ENCODE assay signal across 1 cellular context in genomic region chr13:40187324-40187795, GRCh38.
TF ChIP-seq lines count a peak whose summit lies in the region.

No MANE protein-coding gene starts in this region.

TF ChIP-seq in WTC11, 78 proteins besides CTCF, POLR2A, EP300 and RAD21 (continued from another document):
- TF ChIP-seq, protein P1, sequence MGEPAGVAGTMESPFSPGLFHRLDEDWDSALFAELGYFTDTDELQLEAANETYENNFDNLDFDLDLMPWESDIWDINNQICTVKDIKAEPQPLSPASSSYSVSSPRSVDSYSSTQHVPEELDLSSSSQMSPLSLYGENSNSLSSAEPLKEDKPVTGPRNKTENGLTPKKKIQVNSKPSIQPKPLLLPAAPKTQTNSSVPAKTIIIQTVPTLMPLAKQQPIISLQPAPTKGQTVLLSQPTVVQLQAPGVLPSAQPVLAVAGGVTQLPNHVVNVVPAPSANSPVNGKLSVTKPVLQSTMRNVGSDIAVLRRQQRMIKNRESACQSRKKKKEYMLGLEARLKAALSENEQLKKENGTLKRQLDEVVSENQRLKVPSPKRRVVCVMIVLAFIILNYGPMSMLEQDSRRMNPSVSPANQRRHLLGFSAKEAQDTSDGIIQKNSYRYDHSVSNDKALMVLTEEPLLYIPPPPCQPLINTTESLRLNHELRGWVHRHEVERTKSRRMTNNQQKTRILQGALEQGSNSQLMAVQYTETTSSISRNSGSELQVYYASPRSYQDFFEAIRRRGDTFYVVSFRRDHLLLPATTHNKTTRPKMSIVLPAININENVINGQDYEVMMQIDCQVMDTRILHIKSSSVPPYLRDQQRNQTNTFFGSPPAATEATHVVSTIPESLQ (CRISPR knock-in tag; IDR thresholded peaks at IDR 0.05): no peak
- TF ChIP-seq FOXJ3 (CRISPR knock-in tag; IDR thresholded peaks at IDR 0.05; ENCODE audit: borderline replicate concordance) (no peak), NFE2L1 (CRISPR knock-in tag; IDR thresholded peaks at IDR 0.05) (no peak)
- TF ChIP-seq, protein P2, sequence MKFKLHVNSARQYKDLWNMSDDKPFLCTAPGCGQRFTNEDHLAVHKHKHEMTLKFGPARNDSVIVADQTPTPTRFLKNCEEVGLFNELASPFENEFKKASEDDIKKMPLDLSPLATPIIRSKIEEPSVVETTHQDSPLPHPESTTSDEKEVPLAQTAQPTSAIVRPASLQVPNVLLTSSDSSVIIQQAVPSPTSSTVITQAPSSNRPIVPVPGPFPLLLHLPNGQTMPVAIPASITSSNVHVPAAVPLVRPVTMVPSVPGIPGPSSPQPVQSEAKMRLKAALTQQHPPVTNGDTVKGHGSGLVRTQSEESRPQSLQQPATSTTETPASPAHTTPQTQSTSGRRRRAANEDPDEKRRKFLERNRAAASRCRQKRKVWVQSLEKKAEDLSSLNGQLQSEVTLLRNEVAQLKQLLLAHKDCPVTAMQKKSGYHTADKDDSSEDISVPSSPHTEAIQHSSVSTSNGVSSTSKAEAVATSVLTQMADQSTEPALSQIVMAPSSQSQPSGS (CRISPR knock-in tag; IDR thresholded peaks at IDR 0.05; ENCODE audit: borderline replicate concordance, low read depth): no peak
TF ChIP-seq in WTC11: peak in this region for 0.
